11 cellular contexts compared by ENCODE assay signal in the genomic region with DNA sequence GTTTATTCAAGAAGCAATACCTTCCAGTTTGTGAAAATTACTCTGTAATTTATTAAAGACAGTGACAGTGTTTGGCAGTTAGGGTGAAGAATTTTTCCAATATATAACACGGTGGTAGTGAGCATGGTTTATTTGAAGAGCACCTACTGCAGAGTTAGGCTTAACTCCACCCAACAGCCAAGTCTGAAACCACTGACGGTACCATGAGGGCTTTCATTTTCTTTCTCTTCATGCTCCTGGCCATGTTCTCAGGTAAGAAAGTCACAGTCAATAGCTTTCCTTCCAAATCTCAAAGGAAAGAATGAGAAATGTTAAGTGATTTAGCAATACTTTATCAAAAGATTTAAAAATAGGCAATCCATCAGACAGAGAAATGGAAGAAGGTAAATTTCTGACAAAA. TPM values are rescaled to one million over a fixed set of nuclear protein-coding genes. Genes with fewer than 3 reads are reported as not detected.
"Had no signal": no experiment of that assay in that cellular context is flagged by ENCODE, and none has a peak within 500 bp of the region (broad histone marks: within the 10 kb centered on the region; RNA-seq: fewer than 3 reads in every experiment).

A gene with protein sequence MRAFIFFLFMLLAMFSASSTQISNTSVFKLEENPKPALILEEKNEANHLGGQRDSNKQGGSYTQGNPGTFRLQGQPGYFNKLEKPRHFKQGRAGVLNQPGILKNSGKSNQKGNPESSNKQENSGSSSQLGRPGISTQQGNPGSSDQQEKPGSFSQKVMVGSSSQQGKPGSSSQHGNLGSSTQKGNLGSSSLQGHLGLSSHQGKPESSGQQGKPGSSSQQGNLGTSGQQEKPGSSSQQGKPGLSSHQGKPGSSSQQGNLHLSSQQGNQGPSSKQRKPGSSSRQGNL (plus strand): TSS at position 131 of the 400 bp plus-strand sequence. CDS start 73 bp downstream, at position 204.

- H3K27ac ChIP-seq: GM23248, HL-60 had no signal

- DNase-seq: GM23248, GOT3, H7, HFFc6, KBM-7 had no signal

- H3K9me3 ChIP-seq: HAP-1 had no signal

- H3K4me3 ChIP-seq: GM23248, HAP-1 had no signal

- H3K4me1 ChIP-seq: HAP-1 had no signal

- ATAC-seq: HCT116, HepG2 had no signal

- H3K36me3 ChIP-seq: HAP-1 had no signal

- H2AFZ ChIP-seq: GM23248 had no signal

- H3K9ac ChIP-seq: GM23248 had no signal

RNA-seq across cellular contexts. Expression of the gene that starts here (rescaled TPM):
- total RNA-seq: GM23248, H4, H7, HepG2, HFFc6, HT1080 had no signal
